8 cellular contexts compared by ENCODE assay signal in the genomic region with DNA sequence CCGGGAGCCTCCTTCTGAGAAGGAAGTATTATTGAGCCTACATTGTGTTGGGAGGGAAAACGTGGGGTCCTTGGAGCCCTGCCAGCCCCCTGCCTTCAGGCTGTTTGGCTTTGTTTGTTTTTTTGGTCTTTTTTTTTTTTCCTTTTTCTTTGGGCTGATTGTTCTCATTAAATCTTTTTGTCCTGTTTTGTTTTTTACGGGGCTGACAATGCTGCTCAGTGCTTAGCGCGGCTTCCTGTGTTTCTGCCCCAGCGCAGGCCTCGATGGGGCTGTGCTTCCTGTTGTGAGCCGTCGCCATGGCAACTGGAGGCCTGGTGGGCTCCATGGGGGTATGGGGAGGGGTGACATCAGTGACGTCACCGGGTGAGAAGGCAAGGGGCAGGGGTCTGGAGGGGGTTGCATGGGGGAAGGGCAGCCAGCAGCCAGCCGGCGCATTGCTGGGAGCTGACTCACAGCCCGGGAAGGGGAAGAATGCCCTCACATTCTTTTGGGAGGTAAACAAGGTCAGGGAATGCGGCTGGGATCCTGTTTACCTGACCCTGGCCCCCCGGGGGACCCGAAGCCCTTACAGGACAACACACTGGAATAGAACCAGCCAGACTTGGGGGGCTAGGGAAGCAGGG. TPM values are rescaled to one million over a fixed set of nuclear protein-coding genes. Genes with fewer than 3 reads are reported as not detected.
DNase-seq lines count a peak whose midpoint lies in the region; ATAC-seq and TF ChIP-seq lines count a peak whose summit lies in the region.

No MANE protein-coding gene starts in this region.

- no peaks in the 10 kb centered on the region for H3K36me3 Mint-ChIP-seq in activated T-helper 17 cell treated with anti-CD3 and anti-CD28 coated beads, Interleukin-2, amount 50 U/mL, for 72 hours (ENCODE audit: low read depth)
- H3K36me3 Mint-ChIP-seq in nephron (ENCODE audit: low read depth): no peaks in the 10 kb centered on the region

- peak overlapping the region; percentile 70 for H3K4me2 ChIP-seq in DOHH2 (ENCODE audit: low read length)

- no peaks in the 10 kb centered on the region for H3K36me3 ChIP-seq in DOHH2 (ENCODE audit: control insufficient read depth, low read length)

- peak; percentile 20 for ATAC-seq in activated T-helper 17 cell treated with anti-CD3 and anti-CD28 coated beads, Interleukin-2, amount 50 U/mL, for 72 hours (replicated peaks)

- no peaks in the 10 kb centered on the region for H3K27me3 Mint-ChIP-seq in activated T-helper 17 cell treated with anti-CD3 and anti-CD28 coated beads, Interleukin-2, amount 50 U/mL, for 72 hours
- peaks cover 10% of the 10 kb centered on the region for H3K27me3 Mint-ChIP-seq in nephron (ENCODE audit: low read depth)

- H3K79me2 ChIP-seq in DOHH2 (ENCODE audit: control insufficient read depth, low read length): no peaks in the 10 kb centered on the region

- H3K27ac ChIP-seq in DOHH2 (ENCODE audit: low read depth, low read length): peak overlapping the region; percentile 68

- H3K4me1 Mint-ChIP-seq in activated T-helper 17 cell treated with anti-CD3 and anti-CD28 coated beads, Interleukin-2, amount 50 U/mL, for 72 hours: peaks cover 12% of the 10 kb centered on the region
- H3K4me1 Mint-ChIP-seq in nephron: peaks cover 61% of the 10 kb centered on the region

- TF ChIP-seq CTCF in DOHH2 (IDR thresholded peaks at IDR 0.05; ENCODE audit: low read depth, low read length, poor library complexity, severe bottlenecking): no peak
- TF ChIP-seq CTCF in nephron (IDR thresholded peaks at IDR 0.05; ENCODE audit: unreplicated experiment in 3 of 3): no peak

- H4K20me1 ChIP-seq in DOHH2 (ENCODE audit: control insufficient read depth, insufficient read depth, low read depth, low read length): no peaks in the 10 kb centered on the region

- H3K9me2 ChIP-seq in DOHH2 (replicated peaks; ENCODE audit: control insufficient read depth, low read length): no peaks in the 10 kb centered on the region

- peak overlapping the region; percentile 37 for H3K4me3 ChIP-seq in DOHH2 (ENCODE audit: low read length)

- H3K4me3 Mint-ChIP-seq in activated T-helper 17 cell treated with anti-CD3 and anti-CD28 coated beads, Interleukin-2, amount 50 U/mL, for 72 hours: peak overlapping the region; percentile 65
- H3K4me3 Mint-ChIP-seq in nephron: peak overlapping the region; percentile 51 to 74 (median 60)

- H3K4me1 ChIP-seq in DOHH2 (ENCODE audit: control insufficient read depth, low read length): peaks cover 56% of the 10 kb centered on the region

- H3K9me3 Mint-ChIP-seq in activated T-helper 17 cell treated with anti-CD3 and anti-CD28 coated beads, Interleukin-2, amount 50 U/mL, for 72 hours: no peaks in the 10 kb centered on the region
- H3K9me3 Mint-ChIP-seq in nephron: no peaks in the 10 kb centered on the region

- H3K9me3 ChIP-seq in DOHH2 (ENCODE audit: control insufficient read depth, insufficient read depth, low read length): no peaks in the 10 kb centered on the region

- peak overlapping the region; percentile 87 for H3K27ac Mint-ChIP-seq in activated T-helper 17 cell treated with anti-CD3 and anti-CD28 coated beads, Interleukin-2, amount 50 U/mL, for 72 hours
- peak overlapping the region; percentile 84 to 96 (median 92) for H3K27ac Mint-ChIP-seq in nephron

- DNase-seq in NCI-H69 (lab: John Stamatoyannopoulos, UW): peak; percentile 77
- peak; percentile 56 for DNase-seq in fibroblast of peridontal ligament (ENCODE audit: extremely low read depth)
- peak; percentile 24 for DNase-seq in stromal cell of bone marrow (ENCODE audit: low read depth)
- DNase-seq in GM19240 (ENCODE audit: insufficient read length, low spot score): no peak
- no peak for DNase-seq in OCI-M2 (lab: John Stamatoyannopoulos, UW; ENCODE audit: unreplicated experiment)

- H3K27me3 ChIP-seq in DOHH2 (ENCODE audit: control insufficient read depth, low read length): no peaks in the 10 kb centered on the region

- H3F3A ChIP-seq in DOHH2 (ENCODE audit: control insufficient read depth, insufficient read depth): no peaks in the 10 kb centered on the region

RNA-seq across cellular contexts. Expression of gene CBX7, which starts 22.1 kb away (rescaled TPM):
- total RNA-seq in activated T-helper 17 cell treated with anti-CD3 and anti-CD28 coated beads, Interleukin-2, amount 50 U/mL, for 72 hours: 10 to 100 TPM; 21.5 to 82.9 TPM

Comparison
In these comparisons a context has a peak if more than half of its experiments do, and no peak if none do; other contexts are left out.
1. DNase-seq: peak in NCI-H69 (single experiment), fibroblast of peridontal ligament (single experiment) and stromal cell of bone marrow (single experiment); none in GM19240 (single experiment) and OCI-M2 (single experiment).